Comparison of ENCODE assay signal across 9 cellular contexts in the genomic region with DNA sequence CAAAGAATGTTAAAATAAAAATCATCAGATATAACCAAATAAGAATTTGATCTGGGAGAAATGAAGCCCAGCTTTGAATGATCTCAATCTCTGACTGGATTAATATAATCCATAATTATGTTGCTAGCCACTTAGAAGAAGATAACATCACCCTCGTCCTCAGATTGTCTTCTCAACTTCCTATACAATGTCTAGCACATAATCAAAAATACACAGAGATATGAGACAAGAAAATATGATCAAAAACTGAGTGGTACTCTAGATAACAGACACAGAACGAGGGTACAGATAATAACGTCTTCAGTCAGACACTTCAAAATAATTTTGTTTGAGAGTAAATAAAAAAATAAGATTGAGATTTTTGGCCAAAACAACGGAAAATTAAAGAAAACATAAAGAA.
"Had no signal": no experiment of that assay in that cellular context is flagged by ENCODE, and none has a peak within 500 bp of the region (broad histone marks: within the 10 kb centered on the region; RNA-seq: fewer than 3 reads in every experiment).

No MANE protein-coding gene starts in this region.

- H3K4me3 ChIP-seq: GM23248, GM23338, HAP-1 had no signal

- H2AFZ ChIP-seq: GM23248, GM23338 had no signal

- H3K27ac ChIP-seq: GM23248 had no signal

- H3K4me2 ChIP-seq: GM23338 had no signal

- H3K9me3 ChIP-seq: HAP-1 had no signal

- DNase-seq: GM23248, GOT3, H7, H9, HCEC 1CT, HFFc6 had no signal

- H3K4me1 ChIP-seq: HAP-1 had no signal

- H3K9ac ChIP-seq: GM23248 had no signal

- H3K36me3 ChIP-seq: HAP-1 had no signal

- ATAC-seq: GM23338, HCT116 had no signal
